Comparison of ENCODE assay signal across 14 cellular contexts in the genomic region with DNA sequence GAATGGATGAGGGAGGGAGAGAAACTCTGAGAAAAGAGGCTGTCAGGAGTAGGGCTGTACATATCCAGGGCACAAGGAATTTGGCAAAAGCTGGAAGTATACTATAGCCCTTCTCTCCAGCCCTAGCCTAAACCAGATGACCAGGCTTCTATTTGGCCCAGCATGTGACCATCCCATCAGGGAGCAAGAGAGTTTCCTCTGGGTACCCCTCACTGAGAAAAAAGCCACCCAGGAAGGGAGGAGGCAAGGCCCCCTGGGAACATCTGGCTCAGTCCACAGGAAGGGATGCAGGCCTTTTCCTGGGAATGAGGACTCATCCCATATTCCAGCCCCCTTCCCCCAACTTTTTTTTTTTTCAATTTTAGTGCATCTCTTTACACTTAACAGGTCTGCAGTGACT. TPM values are rescaled to one million over a fixed set of nuclear protein-coding genes. Genes with fewer than 3 reads are reported as not detected.
A peak's percentile ranks its signal among the peaks of the same experiment; 100 is the strongest.
DNase-seq lines count a peak whose midpoint lies in the region; ATAC-seq and TF ChIP-seq lines count a peak whose summit lies in the region.
"Had no signal": no experiment of that assay in that cellular context is flagged by ENCODE, and none has a peak within 500 bp of the region (broad histone marks: within the 10 kb centered on the region; RNA-seq: fewer than 3 reads in every experiment).

No MANE protein-coding gene starts in this region.

- CTCF ChIA-PET in CD8-positive, alpha-beta T cell (lab: Charles Lee) = interaction anchor here (1.9 to 10.9 kb wide), 2 partner anchors 12 to 18 kb away, joined by 7 to 92 read pairs; no protein-coding TSS in a partner anchor

- DNase-seq in CD8-positive, alpha-beta T cell = no peak
- no peak for DNase-seq in activated naive CD8-positive, alpha-beta T cell treated with anti-CD3 and anti-CD28 coated beads, Interleukin-2, amount 10 ng/mL, durations not matched to agents 7 days and 5 days
- DNase-seq in osteoblast (ENCODE audit: insufficient read length, low spot score, missing footprints) (no peak), DMS79 (lab: John Stamatoyannopoulos, UW) (no peak), NAMALWA (ENCODE audit: low spot score) (no peak), HAP-1 (ENCODE audit: low spot score in 2 of 2) (no peak)
- DNase-seq: activated effector memory CD4-positive, alpha-beta T cell treated with anti-CD3 and anti-CD28 coated beads, Interleukin-2, amount 50 U/mL, for 16 hours; head of caudate nucleus; MG63; NCI-H2081 treated with DMSO at 0.1 percent for 48 hours; SK-N-SH; stimulated activated CD4-positive, alpha-beta T cell treated with anti-CD3 and anti-CD28 coated beads, Interleukin-2, amount 100 ng/mL, for 24 hours; WERI-Rb-1 had no signal

- no peak overlapping the region for H2AFZ ChIP-seq in KMS-11 (ENCODE audit: low read depth)
- H2AFZ ChIP-seq in osteoblast (ENCODE audit: low read length) = no peak overlapping the region

- H3K27me3 ChIP-seq in CD8-positive, alpha-beta T cell (ENCODE audit: insufficient read depth, low read length) = no peaks in the 10 kb centered on the region
- H3K27me3 ChIP-seq in KMS-11 (ENCODE audit: insufficient read depth, low read depth) = peaks cover 3% of the 10 kb centered on the region; the same call in 1 of the 2 replicates
- no peaks in the 10 kb centered on the region for H3K27me3 ChIP-seq in osteoblast (ENCODE audit: insufficient read depth, low read length)
- H3K27me3 ChIP-seq in HAP-1 (ENCODE audit: low read depth) = no peaks in the 10 kb centered on the region
- H3K27me3 ChIP-seq: MG63 had no signal

- intact Hi-C loops in CD8-positive, alpha-beta T cell (cut with DNase I, micrococcal nuclease) = no loop called here

- H3K4me1 Mint-ChIP-seq in CD8-positive, alpha-beta T cell (ENCODE audit: low read depth) = peaks cover 95% of the 10 kb centered on the region
- H3K4me1 Mint-ChIP-seq in activated naive CD8-positive, alpha-beta T cell treated with anti-CD3 and anti-CD28 coated beads, Interleukin-2, amount 10 ng/mL, durations not matched to agents 7 days and 5 days = peaks cover 86% of the 10 kb centered on the region

- H3K9me3 ChIP-seq in CD8-positive, alpha-beta T cell (ENCODE audit: low read length) = no peaks in the 10 kb centered on the region
- H3K9me3 ChIP-seq in osteoblast (ENCODE audit: low read depth, low read length) (no peaks in the 10 kb centered on the region), HAP-1 (no peaks in the 10 kb centered on the region)
- H3K9me3 ChIP-seq: MG63, SK-N-SH had no signal

- ATAC-seq in CD8-positive, alpha-beta T cell = no peak
- no peak for ATAC-seq in activated naive CD8-positive, alpha-beta T cell treated with anti-CD3 and anti-CD28 coated beads, Interleukin-2, amount 10 ng/mL, durations not matched to agents 7 days and 5 days (ENCODE audit: low read depth)

- peak overlapping the region; percentile 91; the same call in 1 of the 2 replicates for H3K4me2 ChIP-seq in KMS-11
- H3K4me2 ChIP-seq in osteoblast (ENCODE audit: insufficient read depth, low read length) = no peak overlapping the region
- H3K4me2 ChIP-seq: SK-N-SH had no signal

- no peak overlapping the region for H3K9ac ChIP-seq in KMS-11
- H3K9ac ChIP-seq: SK-N-SH had no signal

- in situ Hi-C loops in HAP-1 (cut with MboI; ENCODE audit: low sequenced_read_pairs) = no loop called here

- H3K4me1 ChIP-seq in CD8-positive, alpha-beta T cell (ENCODE audit: insufficient read depth, low read length) = peaks cover 99% of the 10 kb centered on the region
- peaks cover 53% of the 10 kb centered on the region for H3K4me1 ChIP-seq in KMS-11 (ENCODE audit: low read depth, poor library complexity, severe bottlenecking)
- peaks cover 72% of the 10 kb centered on the region for H3K4me1 ChIP-seq in osteoblast (ENCODE audit: insufficient read depth, low read length)
- H3K4me1 ChIP-seq in HAP-1 = no peaks in the 10 kb centered on the region

- no peaks in the 10 kb centered on the region for H3K27me3 Mint-ChIP-seq in CD8-positive, alpha-beta T cell (ENCODE audit: low read depth)
- no peaks in the 10 kb centered on the region for H3K27me3 Mint-ChIP-seq in activated naive CD8-positive, alpha-beta T cell treated with anti-CD3 and anti-CD28 coated beads, Interleukin-2, amount 10 ng/mL, durations not matched to agents 7 days and 5 days

- peaks cover 81% of the 10 kb centered on the region for H3K36me3 Mint-ChIP-seq in CD8-positive, alpha-beta T cell
- H3K36me3 Mint-ChIP-seq in activated naive CD8-positive, alpha-beta T cell treated with anti-CD3 and anti-CD28 coated beads, Interleukin-2, amount 10 ng/mL, durations not matched to agents 7 days and 5 days = peaks cover 73% of the 10 kb centered on the region

- POLR2A ChIA-PET in CD8-positive, alpha-beta T cell (lab: Charles Lee) = interaction anchor here (1.3 to 2.6 kb wide), 4 partner anchors 12 to 231 kb away, joined by 3 to 8 read pairs (median 6); a partner anchor contains a TSS
- POLR2A ChIA-PET in activated naive CD8-positive, alpha-beta T cell treated with anti-CD3 and anti-CD28 coated beads, Interleukin-2, amount 10 ng/mL, durations not matched to agents 7 days and 5 days (lab: Charles Lee) = interaction anchor here (1.0 to 6.0 kb wide), 8 partner anchors 8 to 138 kb away, joined by 3 to 57 read pairs (median 7); no protein-coding TSS in a partner anchor

- peak overlapping the region; percentile 98 for H3K27ac Mint-ChIP-seq in CD8-positive, alpha-beta T cell
- peak overlapping the region; percentile 90 for H3K27ac Mint-ChIP-seq in activated naive CD8-positive, alpha-beta T cell treated with anti-CD3 and anti-CD28 coated beads, Interleukin-2, amount 10 ng/mL, durations not matched to agents 7 days and 5 days

- no peak overlapping the region for H3K27ac ChIP-seq in CD8-positive, alpha-beta T cell (ENCODE audit: low read depth, low read length)
- H3K27ac ChIP-seq in KMS-11 (no peak overlapping the region), osteoblast (ENCODE audit: low read depth, low read length) (peak overlapping the region; percentile 52)
- H3K27ac ChIP-seq: WERI-Rb-1 had no signal

- H4K20me1 ChIP-seq in KMS-11 (ENCODE audit: insufficient read depth) (no peaks in the 10 kb centered on the region), osteoblast (ENCODE audit: insufficient read depth, low read length) (peaks cover 75% of the 10 kb centered on the region)

- H3K4me3 Mint-ChIP-seq in CD8-positive, alpha-beta T cell = peak overlapping the region; percentile 79
- H3K4me3 Mint-ChIP-seq in activated naive CD8-positive, alpha-beta T cell treated with anti-CD3 and anti-CD28 coated beads, Interleukin-2, amount 10 ng/mL, durations not matched to agents 7 days and 5 days = peak overlapping the region; percentile 63

- H3K4me3 ChIP-seq in CD8-positive, alpha-beta T cell (ENCODE audit: low read depth, low read length) = no peak overlapping the region
- H3K4me3 ChIP-seq in KMS-11 (IDR thresholded peaks at IDR 0.05; ENCODE audit: insufficient read depth, low read depth, low read length) (no peak overlapping the region), osteoblast (ENCODE audit: insufficient read depth, low read length) (no peak overlapping the region), HAP-1 (no peak overlapping the region)
- H3K4me3 ChIP-seq: MG63 had no signal

- H3K79me2 ChIP-seq in KMS-11 (ENCODE audit: insufficient read depth, low read depth) (no peaks in the 10 kb centered on the region), osteoblast (ENCODE audit: insufficient read depth, low read length) (peaks cover 99% of the 10 kb centered on the region)

- H3K9me3 Mint-ChIP-seq in CD8-positive, alpha-beta T cell = peaks cover 2% of the 10 kb centered on the region
- peaks cover 1% of the 10 kb centered on the region for H3K9me3 Mint-ChIP-seq in activated naive CD8-positive, alpha-beta T cell treated with anti-CD3 and anti-CD28 coated beads, Interleukin-2, amount 10 ng/mL, durations not matched to agents 7 days and 5 days

- H3K36me3 ChIP-seq in CD8-positive, alpha-beta T cell (ENCODE audit: insufficient read depth, low read length) = peaks cover 7% of the 10 kb centered on the region
- H3K36me3 ChIP-seq in KMS-11 (ENCODE audit: insufficient read depth) (no peaks in the 10 kb centered on the region), osteoblast (ENCODE audit: insufficient read depth, low read length) (peaks cover 48% of the 10 kb centered on the region), HAP-1 (replicated peaks) (no peaks in the 10 kb centered on the region)
- H3K36me3 ChIP-seq: WERI-Rb-1 had no signal

- no peak for TF ChIP-seq CTCF in CD8-positive, alpha-beta T cell (IDR thresholded peaks at IDR 0.05)
- TF ChIP-seq CTCF in KMS-11 (conservative IDR thresholded peaks at IDR 0.05; ENCODE audit: low read depth, low read length) (no peak), osteoblast (IDR thresholded peaks at IDR 0.05; ENCODE audit: extremely low read depth, low read depth, low read length) (no peak)

RNA-seq across cellular contexts. Expression of a gene that starts 8.3 kb away (rescaled TPM):
- 1,000 to 10,000 TPM; 1,070 to 1,104 TPM for total RNA-seq in CD8-positive, alpha-beta T cell
- total RNA-seq in activated naive CD8-positive, alpha-beta T cell treated with anti-CD3 and anti-CD28 coated beads, Interleukin-2, amount 10 ng/mL, durations not matched to agents 7 days and 5 days = 100 to 1,000 TPM; 551 to 555 TPM
- 238 and 268 TPM in 2 replicates for total RNA-seq in osteoblast
